1 cellular context compared by ENCODE assay signal in the genomic region with DNA sequence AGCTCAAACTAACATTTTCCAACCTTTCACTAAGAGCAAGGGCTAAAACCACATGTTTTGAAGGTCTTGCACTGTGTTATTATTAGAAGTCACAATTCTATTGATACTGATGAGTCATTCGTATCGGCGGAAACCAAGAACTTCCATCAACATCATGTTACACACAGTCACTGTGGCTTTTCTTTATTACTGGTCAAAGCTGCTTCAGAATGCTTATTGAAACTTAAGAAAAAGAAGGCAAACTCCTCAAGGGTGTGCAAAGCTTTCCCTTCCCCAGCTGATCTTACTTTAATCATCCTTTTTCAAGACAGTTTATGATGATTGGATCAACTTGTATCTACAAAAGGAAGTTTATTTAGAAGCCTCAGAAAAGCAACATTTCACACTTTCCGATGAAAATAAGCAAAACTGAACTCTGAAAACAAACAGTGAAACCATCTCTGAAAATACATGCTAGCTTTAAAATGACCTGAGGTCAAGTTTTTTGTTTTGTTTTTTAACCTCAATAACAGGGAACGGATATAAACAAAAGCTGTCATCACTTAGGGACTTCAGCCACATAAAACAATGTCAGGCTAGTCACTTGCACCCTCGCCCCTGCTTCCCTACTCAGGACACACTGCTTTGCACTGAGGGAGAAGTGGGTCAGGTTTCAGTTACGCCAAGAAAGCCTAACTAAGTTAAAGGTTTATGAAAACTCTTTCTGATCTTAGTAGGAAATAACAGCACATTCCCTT.
TF ChIP-seq lines count a peak whose summit lies in the region.

No MANE protein-coding gene starts in this region.

TF ChIP-seq in H1, 55 proteins besides CTCF, POLR2A, EP300 and RAD21 (continued from another document):
- TF ChIP-seq BRCA1 (IDR thresholded peaks at IDR 0.05; ENCODE audit: low read depth, low read length): no peak
- TF ChIP-seq RFX5 (IDR thresholded peaks at IDR 0.05; ENCODE audit: borderline replicate concordance, low read depth, low read length): no peak
- TF ChIP-seq, protein P1, sequence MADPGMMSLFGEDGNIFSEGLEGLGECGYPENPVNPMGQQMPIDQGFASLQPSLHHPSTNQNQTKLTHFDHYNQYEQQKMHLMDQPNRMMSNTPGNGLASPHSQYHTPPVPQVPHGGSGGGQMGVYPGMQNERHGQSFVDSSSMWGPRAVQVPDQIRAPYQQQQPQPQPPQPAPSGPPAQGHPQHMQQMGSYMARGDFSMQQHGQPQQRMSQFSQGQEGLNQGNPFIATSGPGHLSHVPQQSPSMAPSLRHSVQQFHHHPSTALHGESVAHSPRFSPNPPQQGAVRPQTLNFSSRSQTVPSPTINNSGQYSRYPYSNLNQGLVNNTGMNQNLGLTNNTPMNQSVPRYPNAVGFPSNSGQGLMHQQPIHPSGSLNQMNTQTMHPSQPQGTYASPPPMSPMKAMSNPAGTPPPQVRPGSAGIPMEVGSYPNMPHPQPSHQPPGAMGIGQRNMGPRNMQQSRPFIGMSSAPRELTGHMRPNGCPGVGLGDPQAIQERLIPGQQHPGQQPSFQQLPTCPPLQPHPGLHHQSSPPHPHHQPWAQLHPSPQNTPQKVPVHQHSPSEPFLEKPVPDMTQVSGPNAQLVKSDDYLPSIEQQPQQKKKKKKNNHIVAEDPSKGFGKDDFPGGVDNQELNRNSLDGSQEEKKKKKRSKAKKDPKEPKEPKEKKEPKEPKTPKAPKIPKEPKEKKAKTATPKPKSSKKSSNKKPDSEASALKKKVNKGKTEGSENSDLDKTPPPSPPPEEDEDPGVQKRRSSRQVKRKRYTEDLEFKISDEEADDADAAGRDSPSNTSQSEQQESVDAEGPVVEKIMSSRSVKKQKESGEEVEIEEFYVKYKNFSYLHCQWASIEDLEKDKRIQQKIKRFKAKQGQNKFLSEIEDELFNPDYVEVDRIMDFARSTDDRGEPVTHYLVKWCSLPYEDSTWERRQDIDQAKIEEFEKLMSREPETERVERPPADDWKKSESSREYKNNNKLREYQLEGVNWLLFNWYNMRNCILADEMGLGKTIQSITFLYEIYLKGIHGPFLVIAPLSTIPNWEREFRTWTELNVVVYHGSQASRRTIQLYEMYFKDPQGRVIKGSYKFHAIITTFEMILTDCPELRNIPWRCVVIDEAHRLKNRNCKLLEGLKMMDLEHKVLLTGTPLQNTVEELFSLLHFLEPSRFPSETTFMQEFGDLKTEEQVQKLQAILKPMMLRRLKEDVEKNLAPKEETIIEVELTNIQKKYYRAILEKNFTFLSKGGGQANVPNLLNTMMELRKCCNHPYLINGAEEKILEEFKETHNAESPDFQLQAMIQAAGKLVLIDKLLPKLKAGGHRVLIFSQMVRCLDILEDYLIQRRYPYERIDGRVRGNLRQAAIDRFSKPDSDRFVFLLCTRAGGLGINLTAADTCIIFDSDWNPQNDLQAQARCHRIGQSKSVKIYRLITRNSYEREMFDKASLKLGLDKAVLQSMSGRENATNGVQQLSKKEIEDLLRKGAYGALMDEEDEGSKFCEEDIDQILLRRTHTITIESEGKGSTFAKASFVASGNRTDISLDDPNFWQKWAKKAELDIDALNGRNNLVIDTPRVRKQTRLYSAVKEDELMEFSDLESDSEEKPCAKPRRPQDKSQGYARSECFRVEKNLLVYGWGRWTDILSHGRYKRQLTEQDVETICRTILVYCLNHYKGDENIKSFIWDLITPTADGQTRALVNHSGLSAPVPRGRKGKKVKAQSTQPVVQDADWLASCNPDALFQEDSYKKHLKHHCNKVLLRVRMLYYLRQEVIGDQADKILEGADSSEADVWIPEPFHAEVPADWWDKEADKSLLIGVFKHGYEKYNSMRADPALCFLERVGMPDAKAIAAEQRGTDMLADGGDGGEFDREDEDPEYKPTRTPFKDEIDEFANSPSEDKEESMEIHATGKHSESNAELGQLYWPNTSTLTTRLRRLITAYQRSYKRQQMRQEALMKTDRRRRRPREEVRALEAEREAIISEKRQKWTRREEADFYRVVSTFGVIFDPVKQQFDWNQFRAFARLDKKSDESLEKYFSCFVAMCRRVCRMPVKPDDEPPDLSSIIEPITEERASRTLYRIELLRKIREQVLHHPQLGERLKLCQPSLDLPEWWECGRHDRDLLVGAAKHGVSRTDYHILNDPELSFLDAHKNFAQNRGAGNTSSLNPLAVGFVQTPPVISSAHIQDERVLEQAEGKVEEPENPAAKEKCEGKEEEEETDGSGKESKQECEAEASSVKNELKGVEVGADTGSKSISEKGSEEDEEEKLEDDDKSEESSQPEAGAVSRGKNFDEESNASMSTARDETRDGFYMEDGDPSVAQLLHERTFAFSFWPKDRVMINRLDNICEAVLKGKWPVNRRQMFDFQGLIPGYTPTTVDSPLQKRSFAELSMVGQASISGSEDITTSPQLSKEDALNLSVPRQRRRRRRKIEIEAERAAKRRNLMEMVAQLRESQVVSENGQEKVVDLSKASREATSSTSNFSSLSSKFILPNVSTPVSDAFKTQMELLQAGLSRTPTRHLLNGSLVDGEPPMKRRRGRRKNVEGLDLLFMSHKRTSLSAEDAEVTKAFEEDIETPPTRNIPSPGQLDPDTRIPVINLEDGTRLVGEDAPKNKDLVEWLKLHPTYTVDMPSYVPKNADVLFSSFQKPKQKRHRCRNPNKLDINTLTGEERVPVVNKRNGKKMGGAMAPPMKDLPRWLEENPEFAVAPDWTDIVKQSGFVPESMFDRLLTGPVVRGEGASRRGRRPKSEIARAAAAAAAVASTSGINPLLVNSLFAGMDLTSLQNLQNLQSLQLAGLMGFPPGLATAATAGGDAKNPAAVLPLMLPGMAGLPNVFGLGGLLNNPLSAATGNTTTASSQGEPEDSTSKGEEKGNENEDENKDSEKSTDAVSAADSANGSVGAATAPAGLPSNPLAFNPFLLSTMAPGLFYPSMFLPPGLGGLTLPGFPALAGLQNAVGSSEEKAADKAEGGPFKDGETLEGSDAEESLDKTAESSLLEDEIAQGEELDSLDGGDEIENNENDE (IDR thresholded peaks at IDR 0.05; ENCODE audit: insufficient replicate concordance, low read length): no peak
- no peak for TF ChIP-seq GABPA (IDR thresholded peaks at IDR 0.05; ENCODE audit: borderline replicate concordance, insufficient read depth, low read length)
- TF ChIP-seq SP2 (IDR thresholded peaks at IDR 0.05; ENCODE audit: low read length): no peak
- no peak for TF ChIP-seq SIX5 (IDR thresholded peaks at IDR 0.05; ENCODE audit: low read depth, low read length)
- TF ChIP-seq FOSL1 (IDR thresholded peaks at IDR 0.05; ENCODE audit: insufficient read depth, low read depth, low read length): no peak
